ENCODE assay signal across 19 cellular contexts in genomic region chr3:159280326-159280725, GRCh38.
DNase-seq lines count a peak whose midpoint lies in the region; ATAC-seq and TF ChIP-seq lines count a peak whose summit lies in the region.
"Had no signal": no experiment of that assay in that cellular context is flagged by ENCODE, and none has a peak within 500 bp of the region (broad histone marks: within the 10 kb centered on the region; RNA-seq: fewer than 3 reads in every experiment).

No MANE protein-coding gene starts in this region.

- TF ChIP-seq CTCF in GM13976 (IDR thresholded peaks at IDR 0.05; ENCODE audit: borderline replicate concordance, control extremely low read depth, extremely low read depth, insufficient read depth, missing control alignments), result no peak

- DNase-seq in DMS 273 (lab: John Stamatoyannopoulos, UW; ENCODE audit: unreplicated experiment) (peak; percentile 76), DMS 273 treated with DMSO at 0.1 percent for 48 hours (lab: John Stamatoyannopoulos, UW) (no peak), NCI-H1092 treated with DMSO at 0.1 percent for 48 hours (lab: John Stamatoyannopoulos, UW) (peak; percentile 75), NCI-H524 (lab: John Stamatoyannopoulos, UW) (peak; percentile 93 to 98), myocyte (ENCODE audit: low read depth) (peak; percentile 27), H4 (ENCODE audit: low spot score) (no peak), GM13976 (ENCODE audit: low spot score) (no peak)
- DNase-seq: activated CD4-positive, alpha-beta T cell treated with anti-CD3 and anti-CD28 coated beads, Interleukin-2, amount 10 ng/mL, durations not matched to agents 24 days and 14 days; activated naive CD8-positive, alpha-beta T cell treated with anti-CD3 and anti-CD28 coated beads for 36 hours; effector CD8-positive, alpha-beta T cell; left cardiac atrium; mammary epithelial cell; NCI-H1048; NCI-H226; NCI-H774; stimulated activated CD4-positive, alpha-beta T cell treated with anti-CD3 and anti-CD28 coated beads, Interleukin-4, amount 100 ng/mL, for 4 hours; T1000; transverse colon had no signal

- no peak for ATAC-seq in GM21529 (IDR thresholded peaks at IDR 0.05; ENCODE audit: unreplicated experiment)

- in situ Hi-C loops in GM13976 (cut with MboI; ENCODE audit: low sequenced_read_pairs, unreplicated experiment), result no loop called here

Comparison
In these comparisons a context has a peak if more than half of its experiments do, and no peak if none do; other contexts are left out.
1. DNase-seq: peak in DMS 273 (single experiment), NCI-H1092 treated with DMSO at 0.1 percent for 48 hours (single experiment), NCI-H524 (2 of 2) and myocyte (single experiment); none in DMS 273 treated with DMSO at 0.1 percent for 48 hours (single experiment), H4 (single experiment) and GM13976 (single experiment).